ENCODE assay signal across 26 cellular contexts in genomic region chr2:128646091-128646490, GRCh38.
DNase-seq lines count a peak whose midpoint lies in the region; ATAC-seq and TF ChIP-seq lines count a peak whose summit lies in the region.
"Had no signal": no experiment of that assay in that cellular context is flagged by ENCODE, and none has a peak within 500 bp of the region (broad histone marks: within the 10 kb centered on the region; RNA-seq: fewer than 3 reads in every experiment).

No MANE protein-coding gene starts in this region.

- H3K9me3 ChIP-seq in esophagus muscularis mucosa (no peaks in the 10 kb centered on the region), suprapubic skin (no peaks in the 10 kb centered on the region)
- H3K9me3 ChIP-seq in naive thymus-derived CD4-positive, alpha-beta T cell (ENCODE audit: control insufficient read depth in 2 of 3, low read length in 3 of 3), result no peaks in the 10 kb centered on the region
- H3K9me3 ChIP-seq: adrenal gland, body of pancreas, gastroesophageal sphincter had no signal

- H3K36me3 ChIP-seq in esophagus muscularis mucosa (no peaks in the 10 kb centered on the region), suprapubic skin (no peaks in the 10 kb centered on the region)
- H3K36me3 ChIP-seq in naive thymus-derived CD4-positive, alpha-beta T cell (ENCODE audit: control insufficient read depth in 2 of 3, insufficient read depth in 3 of 3, low read length in 3 of 3), result no peaks in the 10 kb centered on the region
- H3K36me3 ChIP-seq: adrenal gland, gastroesophageal sphincter had no signal

- intact Hi-C loops in esophagus muscularis mucosa (cut with DNase I), result no loop called here
- intact Hi-C loops in naive thymus-derived CD4-positive, alpha-beta T cell (cut with micrococcal nuclease), result no loop called here

- H3K27ac ChIP-seq in esophagus muscularis mucosa (replicated peaks in 1 of 4) (no peak overlapping the region), suprapubic skin (no peak overlapping the region)
- H3K27ac ChIP-seq in naive thymus-derived CD4-positive, alpha-beta T cell (ENCODE audit: low read depth, low read length), result no peak overlapping the region
- H3K27ac ChIP-seq: adrenal gland, body of pancreas, dorsolateral prefrontal cortex, gastroesophageal sphincter, hepatocyte, skin epidermis had no signal

- H3K4me1 ChIP-seq in esophagus muscularis mucosa, result no peaks in the 10 kb centered on the region
- no peaks in the 10 kb centered on the region for H3K4me1 ChIP-seq in naive thymus-derived CD4-positive, alpha-beta T cell (ENCODE audit: control insufficient read depth in 2 of 2, insufficient read depth in 2 of 2, low read length in 2 of 2)
- no peaks in the 10 kb centered on the region for H3K4me1 ChIP-seq in suprapubic skin
- H3K4me1 ChIP-seq: adrenal gland, body of pancreas, gastroesophageal sphincter had no signal

- no peak overlapping the region for H3K4me3 Mint-ChIP-seq in naive thymus-derived CD4-positive, alpha-beta T cell
- H3K4me3 Mint-ChIP-seq: activated naive CD4-positive, alpha-beta T cell treated with anti-CD3 and anti-CD28 coated beads for 36 hours; CD4-positive, CD25-positive, alpha-beta regulatory T cell; T-helper 1 cell treated with Interleukin-12 subunit alpha and Interleukin-12 subunit beta and Interleukin-4 antibody, amounts not matched to agents 30 μg/mL and 1 μg/mL, for 36 hours had no signal

- no peak overlapping the region for H3K27ac Mint-ChIP-seq in naive thymus-derived CD4-positive, alpha-beta T cell
- H3K27ac Mint-ChIP-seq: activated naive CD4-positive, alpha-beta T cell treated with anti-CD3 and anti-CD28 coated beads for 36 hours; CD4-positive, CD25-positive, alpha-beta regulatory T cell; T-helper 1 cell treated with Interleukin-12 subunit alpha and Interleukin-12 subunit beta and Interleukin-4 antibody, amounts not matched to agents 30 μg/mL and 1 μg/mL, for 36 hours had no signal

- WGBS in esophagus muscularis mucosa, result 90% methylated on average over 4 of the region's 11 CpGs
- WGBS in suprapubic skin, result 97% methylated on average over 11 of the region's 11 CpGs

- ATAC-seq in naive thymus-derived CD4-positive, alpha-beta T cell, result peak; percentile 19
- ATAC-seq: body of pancreas, gastroesophageal sphincter, left colon, PC-3, SK-N-SH treated with all-trans-retinoic acid at 6 μM for 48 hours had no signal

- H3K27me3 ChIP-seq in esophagus muscularis mucosa (no peaks in the 10 kb centered on the region), suprapubic skin (no peaks in the 10 kb centered on the region)
- H3K27me3 ChIP-seq in naive thymus-derived CD4-positive, alpha-beta T cell (ENCODE audit: control insufficient read depth in 2 of 2, insufficient read depth in 2 of 2, low read length in 2 of 2), result no peaks in the 10 kb centered on the region
- H3K27me3 ChIP-seq: adrenal gland, body of pancreas, dorsolateral prefrontal cortex, gastroesophageal sphincter, hepatocyte had no signal

- H3K27me3 Mint-ChIP-seq in naive thymus-derived CD4-positive, alpha-beta T cell, result peaks cover 0 to 7% (median 3%) of the 10 kb centered on the region in 5 donors
- H3K27me3 Mint-ChIP-seq: CD4-positive, CD25-positive, alpha-beta regulatory T cell had no signal

- H3K9me3 Mint-ChIP-seq in naive thymus-derived CD4-positive, alpha-beta T cell, result no peaks in the 10 kb centered on the region
- H3K9me3 Mint-ChIP-seq: activated naive CD4-positive, alpha-beta T cell treated with anti-CD3 and anti-CD28 coated beads for 36 hours; CD4-positive, CD25-positive, alpha-beta regulatory T cell; T-helper 1 cell treated with Interleukin-12 subunit alpha and Interleukin-12 subunit beta and Interleukin-4 antibody, amounts not matched to agents 30 μg/mL and 1 μg/mL, for 36 hours had no signal

- no peaks in the 10 kb centered on the region for H3K36me3 Mint-ChIP-seq in naive thymus-derived CD4-positive, alpha-beta T cell
- H3K36me3 Mint-ChIP-seq: CD4-positive, CD25-positive, alpha-beta regulatory T cell had no signal

- peaks cover 0 to 4% (median 0%) of the 10 kb centered on the region in 7 donors for H3K4me1 Mint-ChIP-seq in naive thymus-derived CD4-positive, alpha-beta T cell
- H3K4me1 Mint-ChIP-seq: CD4-positive, CD25-positive, alpha-beta regulatory T cell had no signal

- DNase-seq in activated T-cell treated with anti-CD3 and anti-CD28 coated beads, Interleukin-2, amount 50 U/mL, for 1 hour, result peak; percentile 2
- no peak for DNase-seq in activated T-cell treated with anti-CD3 and anti-CD28 coated beads, Interleukin-2, amount 50 U/mL, for 48 hours
- DNase-seq in esophagus muscularis mucosa (ENCODE audit: extremely low spot score) (peak; percentile 50), suprapubic skin (ENCODE audit: low spot score in 2 of 2) (peak; percentile 39 to 73), RKO (ENCODE audit: low spot score) (no peak), HUDEP-2 (lab: John Stamatoyannopoulos, UW; ENCODE audit: unreplicated experiment in 76 of 76) (no peak), AG20443 (ENCODE audit: low spot score) (no peak)
- DNase-seq in naive thymus-derived CD4-positive, alpha-beta T cell, result no peak
- DNase-seq: activated naive CD4-positive, alpha-beta T cell treated with anti-CD3 and anti-CD28 coated beads for 36 hours; body of pancreas; CD4-positive, CD25-positive, alpha-beta regulatory T cell; GF-D8; GOT3; left colon; MM.1S; NCI-H1930; NCI-H69; PC-3; stimulated activated naive CD4-positive, alpha-beta T cell had no signal

- TF ChIP-seq CTCF in esophagus muscularis mucosa (IDR thresholded peaks at IDR 0.05) (no peak), suprapubic skin (IDR thresholded peaks at IDR 0.05) (no peak)

- no peak overlapping the region for H3K4me3 ChIP-seq in esophagus muscularis mucosa
- no peak overlapping the region for H3K4me3 ChIP-seq in naive thymus-derived CD4-positive, alpha-beta T cell (ENCODE audit: low read length)
- no peak overlapping the region for H3K4me3 ChIP-seq in suprapubic skin
- H3K4me3 ChIP-seq: adrenal gland, body of pancreas, dorsolateral prefrontal cortex, gastroesophageal sphincter, hepatocyte, skin epidermis had no signal

- POLR2A ChIA-PET in naive thymus-derived CD4-positive, alpha-beta T cell (lab: Charles Lee), result no interaction called here

- CTCF ChIA-PET in naive thymus-derived CD4-positive, alpha-beta T cell (lab: Charles Lee), result no interaction called here

- TF ChIP-seq POLR2A in esophagus muscularis mucosa (IDR thresholded peaks at IDR 0.05; ENCODE audit: low read depth), result no peak
- no peak for TF ChIP-seq POLR2A in suprapubic skin (IDR thresholded peaks at IDR 0.05)

- TF ChIP-seq EP300 in esophagus muscularis mucosa (IDR thresholded peaks at IDR 0.05) (no peak), suprapubic skin (IDR thresholded peaks at IDR 0.05) (no peak)

Comparison
In these comparisons a context has a peak if more than half of its experiments do, and no peak if none do; other contexts are left out.
1. DNase-seq: peak in activated T-cell treated with anti-CD3 and anti-CD28 coated beads, Interleukin-2, amount 50 U/mL, for 1 hour (single experiment), esophagus muscularis mucosa (single experiment) and suprapubic skin (2 of 2); none in activated T-cell treated with anti-CD3 and anti-CD28 coated beads, Interleukin-2, amount 50 U/mL, for 48 hours (0 of 2), naive thymus-derived CD4-positive, alpha-beta T cell (0 of 9), RKO (single experiment), HUDEP-2 (0 of 76) and AG20443 (single experiment).